In genomic region chr11:114440971-114441810, GRCh38 we compare ENCODE assay signal across 9 cellular contexts. TPM values are rescaled to one million over a fixed set of nuclear protein-coding genes. Genes with fewer than 3 reads are reported as not detected.
DNase-seq lines count a peak whose midpoint lies in the region; ATAC-seq, FAIRE-seq and TF ChIP-seq lines count a peak whose summit lies in the region.
"Had no signal": no experiment of that assay in that cellular context is flagged by ENCODE, and none has a peak within 500 bp of the region (broad histone marks: within the 10 kb centered on the region; RNA-seq: fewer than 3 reads in every experiment).

No MANE protein-coding gene starts in this region.

- H3K4me3 Mint-ChIP-seq in chondrocyte (ENCODE audit: unreplicated experiment): peak overlapping the region; percentile 96
- H3K4me3 Mint-ChIP-seq in stimulated activated naive B cell treated with anti-CD40 and anti-IgM and Interleukin-4, amounts not matched to agents 10 μg/mL and 1 μg/mL and 100 μg/mL, for 72 hours: no peak overlapping the region

- H3K36me3 Mint-ChIP-seq in chondrocyte (ENCODE audit: low read depth): peaks cover 7% of the 10 kb centered on the region
- peaks cover 1 to 24% of the 10 kb centered on the region in 2 donors for H3K36me3 Mint-ChIP-seq in stimulated activated naive B cell treated with anti-CD40 and anti-IgM and Interleukin-4, amounts not matched to agents 10 μg/mL and 1 μg/mL and 100 μg/mL, for 72 hours

- H3K4me1 ChIP-seq in rectal smooth muscle tissue (ENCODE audit: control insufficient read depth, insufficient read depth, low read length): peaks cover 11% of the 10 kb centered on the region

- no peaks in the 10 kb centered on the region for H3K9me3 Mint-ChIP-seq in chondrocyte (ENCODE audit: low read depth)
- H3K9me3 Mint-ChIP-seq in stimulated activated naive B cell treated with anti-CD40 and anti-IgM and Interleukin-4, amounts not matched to agents 10 μg/mL and 1 μg/mL and 100 μg/mL, for 72 hours: no peaks in the 10 kb centered on the region
- H3K9me3 Mint-ChIP-seq: dendritic cell treated with granulocyte-macrophage colony-stimulating factor and Interleukin-4, amounts not matched to agents 40 ng/mL and 50 ng/mL, for 4 days had no signal

- H3K4me1 Mint-ChIP-seq in chondrocyte (ENCODE audit: low read depth): peaks cover 74% of the 10 kb centered on the region
- H3K4me1 Mint-ChIP-seq in stimulated activated naive B cell treated with anti-CD40 and anti-IgM and Interleukin-4, amounts not matched to agents 10 μg/mL and 1 μg/mL and 100 μg/mL, for 72 hours: peaks cover 13 to 24% of the 10 kb centered on the region in 2 donors

- TF ChIP-seq CTCF in chondrocyte (IDR thresholded peaks at IDR 0.05): no peak

- H3K4me3 ChIP-seq in rectal smooth muscle tissue (ENCODE audit: low read length): no peak overlapping the region

- H3K27ac ChIP-seq in rectal smooth muscle tissue (ENCODE audit: low read depth, low read length): peak overlapping the region; percentile 90

- peak overlapping the region; percentile 97 for H3K27ac Mint-ChIP-seq in chondrocyte (ENCODE audit: unreplicated experiment)
- no peak overlapping the region for H3K27ac Mint-ChIP-seq in stimulated activated naive B cell treated with anti-CD40 and anti-IgM and Interleukin-4, amounts not matched to agents 10 μg/mL and 1 μg/mL and 100 μg/mL, for 72 hours
- H3K27ac Mint-ChIP-seq: dendritic cell treated with granulocyte-macrophage colony-stimulating factor and Interleukin-4, amounts not matched to agents 40 ng/mL and 50 ng/mL, for 4 days had no signal

- no peak for ATAC-seq in GM18870 (IDR thresholded peaks at IDR 0.05; ENCODE audit: unreplicated experiment)
- ATAC-seq in stimulated activated naive B cell treated with anti-CD40 and anti-IgM and Interleukin-4, amounts not matched to agents 10 μg/mL and 1 μg/mL and 100 μg/mL, for 72 hours (replicated peaks): no peak

- no peaks in the 10 kb centered on the region for H3K27me3 ChIP-seq in rectal smooth muscle tissue (ENCODE audit: control insufficient read depth, insufficient read depth, low read length)

- peak; percentile 8 for DNase-seq in NCI-H2196 (lab: John Stamatoyannopoulos, UW; ENCODE audit: unreplicated experiment)
- no peak for DNase-seq in NCI-H2196 treated with DMSO at 0.1 percent for 48 hours (lab: John Stamatoyannopoulos, UW; ENCODE audit: unreplicated experiment)
- peak; percentile 58 for DNase-seq in NCI-H2171 (lab: John Stamatoyannopoulos, UW)
- DNase-seq in chondrocyte (ENCODE audit: low spot score): no peak
- DNase-seq in stimulated activated naive B cell treated with anti-CD40 and anti-IgM and Interleukin-4, amounts not matched to agents 10 μg/mL and 1 μg/mL and 100 μg/mL, for 72 hours: no peak
- DNase-seq in HTR-8/SVneo (ENCODE audit: insufficient read length, low spot score): no peak

- H3K27me3 Mint-ChIP-seq in chondrocyte (ENCODE audit: low read depth): no peaks in the 10 kb centered on the region
- H3K27me3 Mint-ChIP-seq in stimulated activated naive B cell treated with anti-CD40 and anti-IgM and Interleukin-4, amounts not matched to agents 10 μg/mL and 1 μg/mL and 100 μg/mL, for 72 hours: no peaks in the 10 kb centered on the region
- H3K27me3 Mint-ChIP-seq: dendritic cell treated with granulocyte-macrophage colony-stimulating factor and Interleukin-4, amounts not matched to agents 40 ng/mL and 50 ng/mL, for 4 days had no signal

- no peak overlapping the region for H3K9ac ChIP-seq in rectal smooth muscle tissue (ENCODE audit: low read length)

- H3K36me3 ChIP-seq in rectal smooth muscle tissue (ENCODE audit: control insufficient read depth, insufficient read depth, low read length): no peaks in the 10 kb centered on the region

- no peak for FAIRE-seq in HTR-8/SVneo (lab: Jason Lieb, UNC)

RNA-seq across cellular contexts. Expression of gene REXO2, which starts 1.9 kb away (rescaled TPM):
- 151 to 183 TPM (median 178 TPM) in 3 replicates for total RNA-seq in chondrocyte

RNA-seq across cellular contexts. Expression of gene RBM7, which starts 40.7 kb away (rescaled TPM):
- total RNA-seq in chondrocyte: 27.4 to 37.6 TPM (median 37.1 TPM) in 3 replicates

RNA-seq across cellular contexts. Expression of gene C11orf71, which starts 40.9 kb away (rescaled TPM):
- total RNA-seq in chondrocyte: 2.2 to 3.7 TPM (median 2.9 TPM) in 3 replicates

Comparison
In these comparisons a context has a peak if more than half of its experiments do, and no peak if none do; other contexts are left out.
1. DNase-seq: peak in NCI-H2196 (single experiment) and NCI-H2171 (single experiment); none in NCI-H2196 treated with DMSO at 0.1 percent for 48 hours (single experiment), chondrocyte (single experiment), stimulated activated naive B cell treated with anti-CD40 and anti-IgM and Interleukin-4, amounts not matched to agents 10 μg/mL and 1 μg/mL and 100 μg/mL, for 72 hours (single experiment) and HTR-8/SVneo (single experiment).